Comparison of ENCODE assay signal across 18 cellular contexts in genomic region chr11:119193626-119194025, GRCh38. TPM values are rescaled to one million over a fixed set of nuclear protein-coding genes. Genes with fewer than 3 reads are reported as not detected.
DNase-seq lines count a peak whose midpoint lies in the region; ATAC-seq, FAIRE-seq and TF ChIP-seq lines count a peak whose summit lies in the region.
"Had no signal": no experiment of that assay in that cellular context is flagged by ENCODE, and none has a peak within 500 bp of the region (broad histone marks: within the 10 kb centered on the region; RNA-seq: fewer than 3 reads in every experiment).

No MANE protein-coding gene starts in this region.

- no peak for FAIRE-seq in astrocyte (lab: Jason Lieb, UNC)
- FAIRE-seq: GM12878, HepG2, HTR-8/SVneo had no signal

- H3K4me3 ChIP-seq in astrocyte (ENCODE audit: insufficient read depth, low read depth, low read length) = no peak overlapping the region
- H3K4me3 ChIP-seq in neural progenitor cell = no peak overlapping the region
- no peak overlapping the region for H3K4me3 ChIP-seq in mammary epithelial cell (replicated peaks in 1 of 3; ENCODE audit: insufficient read depth in 1 of 3, low read depth in 2 of 3, low read length in 3 of 3)
- H3K4me3 ChIP-seq: BLaER1, GM12878, GM23248 had no signal

- no peaks in the 10 kb centered on the region for H3K79me2 ChIP-seq in astrocyte (ENCODE audit: insufficient read depth, low read length)
- no peaks in the 10 kb centered on the region for H3K79me2 ChIP-seq in neural progenitor cell (ENCODE audit: low read depth)
- no peaks in the 10 kb centered on the region for H3K79me2 ChIP-seq in mammary epithelial cell (ENCODE audit: insufficient read depth, low read length)

- no peaks in the 10 kb centered on the region for H3K9me3 Mint-ChIP-seq in activated CD8-positive, alpha-beta memory T cell treated with anti-CD3 and anti-CD28 coated beads, Interleukin-2, amount 10 ng/mL, durations not matched to agents 7 days and 5 days (ENCODE audit: low read depth)
- H3K9me3 Mint-ChIP-seq in astrocyte (ENCODE audit: unreplicated experiment) = no peaks in the 10 kb centered on the region
- H3K9me3 Mint-ChIP-seq in neural progenitor cell = no peaks in the 10 kb centered on the region
- H3K9me3 Mint-ChIP-seq: CD4-positive, CD25-positive, alpha-beta regulatory T cell; H9 had no signal

- no peaks in the 10 kb centered on the region for H3K36me3 ChIP-seq in astrocyte (ENCODE audit: insufficient read depth, low read length)
- no peaks in the 10 kb centered on the region for H3K36me3 ChIP-seq in neural progenitor cell
- no peaks in the 10 kb centered on the region for H3K36me3 ChIP-seq in mammary epithelial cell (ENCODE audit: insufficient read depth, low read length)
- H3K36me3 ChIP-seq: BLaER1 had no signal

- H3K27ac ChIP-seq in astrocyte (ENCODE audit: low read depth, low read length) (no peak overlapping the region), neural progenitor cell (no peak overlapping the region), mammary epithelial cell (ENCODE audit: insufficient read depth, low read depth, low read length) (no peak overlapping the region)
- H3K27ac ChIP-seq: BLaER1, GM23248 had no signal

- dilution Hi-C loops in mammary epithelial cell (cut with HindIII; ENCODE audit: low sequenced_read_pairs) = loop anchor here (5.0 kb wide), 1 partner anchor 176 kb away; the partner anchor contains the start of genes RPS25 and TRAPPC4

- in situ Hi-C loops in mammary epithelial cell (cut with MboI; ENCODE audit: low sequenced_read_pairs in 2 of 2) = no loop called here

- BruUV-seq in mammary epithelial cell (replicated peaks; lab: Mats Ljungman, UMichigan) = no TSS peak

- intact Hi-C loops in mammary epithelial cell (cut with micrococcal nuclease) = no loop called here

- no peaks in the 10 kb centered on the region for H3K9me3 ChIP-seq in astrocyte (ENCODE audit: insufficient read depth, low read depth, low read length)
- H3K9me3 ChIP-seq in neural progenitor cell (ENCODE audit: low read depth) = no peaks in the 10 kb centered on the region
- no peaks in the 10 kb centered on the region for H3K9me3 ChIP-seq in mammary epithelial cell (replicated peaks; ENCODE audit: insufficient read depth, low read length)
- H3K9me3 ChIP-seq: BLaER1 had no signal

- H3K36me3 Mint-ChIP-seq in activated CD8-positive, alpha-beta memory T cell treated with anti-CD3 and anti-CD28 coated beads, Interleukin-2, amount 10 ng/mL, durations not matched to agents 7 days and 5 days = no peaks in the 10 kb centered on the region
- H3K36me3 Mint-ChIP-seq in astrocyte (ENCODE audit: low read depth, unreplicated experiment) = peaks cover 5% of the 10 kb centered on the region
- no peaks in the 10 kb centered on the region for H3K36me3 Mint-ChIP-seq in neural progenitor cell
- H3K36me3 Mint-ChIP-seq: CD4-positive, CD25-positive, alpha-beta regulatory T cell had no signal

- no peak for DNase-seq in activated CD8-positive, alpha-beta memory T cell treated with anti-CD3 and anti-CD28 coated beads, Interleukin-2, amount 10 ng/mL, durations not matched to agents 7 days and 5 days
- no peak for DNase-seq in activated CD8-positive, alpha-beta memory T cell treated with anti-CD3 and anti-CD28 coated beads for 24 hours
- DNase-seq in astrocyte (ENCODE audit: low read depth) (no peak), neural progenitor cell (ENCODE audit: low spot score) (no peak), mammary epithelial cell (no peak)
- no peak for DNase-seq in stimulated activated naive CD4-positive, alpha-beta T cell treated with Interleukin-2 at 50 U/mL for 16 hours (lab: John Stamatoyannopoulos, UW)
- DNase-seq: 8988T; AML-193; CD4-positive, CD25-positive, alpha-beta regulatory T cell; DMS79; GM23248; H9 had no signal

- H3K27me3 Mint-ChIP-seq in activated CD8-positive, alpha-beta memory T cell treated with anti-CD3 and anti-CD28 coated beads, Interleukin-2, amount 10 ng/mL, durations not matched to agents 7 days and 5 days = no peaks in the 10 kb centered on the region
- H3K27me3 Mint-ChIP-seq in astrocyte (ENCODE audit: low read depth, unreplicated experiment) = peaks cover 18% of the 10 kb centered on the region
- H3K27me3 Mint-ChIP-seq in neural progenitor cell (ENCODE audit: insufficient read depth, low read depth) = peaks cover 8% of the 10 kb centered on the region

- H3K9ac ChIP-seq in astrocyte (ENCODE audit: low read length) = no peak overlapping the region
- no peak overlapping the region for H3K9ac ChIP-seq in neural progenitor cell
- no peak overlapping the region for H3K9ac ChIP-seq in mammary epithelial cell (ENCODE audit: insufficient read depth, low read length)
- H3K9ac ChIP-seq: BLaER1, GM23248 had no signal

- H2AFZ ChIP-seq in astrocyte (ENCODE audit: low read depth, low read length) (no peak overlapping the region), neural progenitor cell (replicated peaks) (no peak overlapping the region), mammary epithelial cell (ENCODE audit: low read depth, low read length) (no peak overlapping the region)
- H2AFZ ChIP-seq: GM23248 had no signal

- TF ChIP-seq CTCF in astrocyte (IDR thresholded peaks at IDR 0.05; ENCODE audit: insufficient read depth, low read depth, low read length) (no peak), neural progenitor cell (IDR thresholded peaks at IDR 0.05) (no peak), mammary epithelial cell (conservative IDR thresholded peaks at IDR 0.05 in 1 of 2, IDR thresholded peaks at IDR 0.05 in 1 of 2; ENCODE audit: extremely low read depth in 1 of 2, insufficient read depth in 1 of 2, low read depth in 1 of 2, low read length in 2 of 2) (no peak)

- H3K4me2 ChIP-seq in astrocyte (ENCODE audit: low read length) (no peak overlapping the region), neural progenitor cell (no peak overlapping the region), mammary epithelial cell (ENCODE audit: insufficient read depth, low read depth, low read length) (no peak overlapping the region)
- H3K4me2 ChIP-seq: BLaER1 had no signal

- H3K27ac Mint-ChIP-seq in activated CD8-positive, alpha-beta memory T cell treated with anti-CD3 and anti-CD28 coated beads, Interleukin-2, amount 10 ng/mL, durations not matched to agents 7 days and 5 days = peak overlapping the region; percentile 17
- H3K27ac Mint-ChIP-seq in astrocyte (ENCODE audit: unreplicated experiment) (no peak overlapping the region), neural progenitor cell (no peak overlapping the region)
- H3K27ac Mint-ChIP-seq: CD4-positive, CD25-positive, alpha-beta regulatory T cell had no signal

- peaks cover 4% of the 10 kb centered on the region for H3K4me1 Mint-ChIP-seq in activated CD8-positive, alpha-beta memory T cell treated with anti-CD3 and anti-CD28 coated beads, Interleukin-2, amount 10 ng/mL, durations not matched to agents 7 days and 5 days
- no peaks in the 10 kb centered on the region for H3K4me1 Mint-ChIP-seq in astrocyte (ENCODE audit: low read depth, unreplicated experiment)
- no peaks in the 10 kb centered on the region for H3K4me1 Mint-ChIP-seq in neural progenitor cell

- H3K27me3 ChIP-seq in astrocyte (ENCODE audit: insufficient read depth, low read length) (no peaks in the 10 kb centered on the region), neural progenitor cell (no peaks in the 10 kb centered on the region), mammary epithelial cell (ENCODE audit: insufficient read depth, low read length) (no peaks in the 10 kb centered on the region)
- H3K27me3 ChIP-seq: BLaER1 had no signal

- CTCF ChIA-PET in activated CD8-positive, alpha-beta memory T cell treated with anti-CD3 and anti-CD28 coated beads, Interleukin-2, amount 10 ng/mL, durations not matched to agents 7 days and 5 days (lab: Charles Lee) = interaction anchor here (0.7 to 2.2 kb wide), 2 partner anchors 12 kb away, joined by 3 to 6 read pairs; partner anchors contain the start of gene CBL
- CTCF ChIA-PET in mammary epithelial cell (lab: Charles Lee; ENCODE audit: low non-redundant PET) = no interaction called here

- H3K4me3 Mint-ChIP-seq in activated CD8-positive, alpha-beta memory T cell treated with anti-CD3 and anti-CD28 coated beads, Interleukin-2, amount 10 ng/mL, durations not matched to agents 7 days and 5 days = no peak overlapping the region
- H3K4me3 Mint-ChIP-seq in astrocyte (ENCODE audit: unreplicated experiment) (peak overlapping the region; percentile 64), neural progenitor cell (peak overlapping the region; percentile 11)
- H3K4me3 Mint-ChIP-seq: CD4-positive, CD25-positive, alpha-beta regulatory T cell; H9 had no signal

- ATAC-seq in activated CD8-positive, alpha-beta memory T cell treated with anti-CD3 and anti-CD28 coated beads, Interleukin-2, amount 10 ng/mL, durations not matched to agents 7 days and 5 days = no peak
- no peak for ATAC-seq in HG03175 (IDR thresholded peaks at IDR 0.05; ENCODE audit: unreplicated experiment)
- ATAC-seq: GM12878, HepG2 had no signal

- no peaks in the 10 kb centered on the region for H3K4me1 ChIP-seq in astrocyte (ENCODE audit: insufficient read depth, low read length)
- no peaks in the 10 kb centered on the region for H3K4me1 ChIP-seq in neural progenitor cell
- H3K4me1 ChIP-seq in mammary epithelial cell (ENCODE audit: insufficient read depth, low read length) = no peaks in the 10 kb centered on the region

- no peaks in the 10 kb centered on the region for H4K20me1 ChIP-seq in astrocyte (ENCODE audit: insufficient read depth, low read length)
- H4K20me1 ChIP-seq in neural progenitor cell (ENCODE audit: low read depth) = no peaks in the 10 kb centered on the region
- H4K20me1 ChIP-seq in mammary epithelial cell (ENCODE audit: insufficient read depth, low read length) = no peaks in the 10 kb centered on the region
- H4K20me1 ChIP-seq: BLaER1 had no signal

- 87% methylated on average over 7 of the region's 10 CpGs for WGBS in mammary epithelial cell (ENCODE audit: low coverage, missing lambda C conversion rate)

- no peaks in the 10 kb centered on the region for H3F3A ChIP-seq in neural progenitor cell (ENCODE audit: low read depth)

RNA-seq across cellular contexts. Expression of gene NHERF4, which starts 8.4 kb away (rescaled TPM):
- total RNA-seq in activated CD8-positive, alpha-beta memory T cell treated with anti-CD3 and anti-CD28 coated beads, Interleukin-2, amount 10 ng/mL, durations not matched to agents 7 days and 5 days = under 1 TPM; 0.19 to 0.35 TPM
- total RNA-seq in astrocyte (not detected in 2 replicates), neural progenitor cell (ENCODE audit: low replicate concordance) (0.12 TPM in 1 of 2 replicates, not detected in the other), mammary epithelial cell (not detected)
- not detected for polyA plus RNA-seq in mammary epithelial cell
- polyA minus RNA-seq in mammary epithelial cell = 3.6 TPM
- total RNA-seq: CD4-positive, CD25-positive, alpha-beta regulatory T cell; G401; GM23248 had no signal
- polyA plus RNA-seq: CD4-positive, CD25-positive, alpha-beta regulatory T cell; GM12878; GM23248 had no signal

RNA-seq across cellular contexts. Expression of gene CBL, which starts 12.5 kb away (rescaled TPM):
- 10 to 100 TPM; 40.0 to 49.2 TPM for total RNA-seq in activated CD8-positive, alpha-beta memory T cell treated with anti-CD3 and anti-CD28 coated beads, Interleukin-2, amount 10 ng/mL, durations not matched to agents 7 days and 5 days
- total RNA-seq in astrocyte (45.1 and 46.6 TPM in 2 replicates), neural progenitor cell (ENCODE audit: low replicate concordance) (20.7 and 20.8 TPM in 2 replicates), mammary epithelial cell (10 to 100 TPM; 19.5 to 33.7 TPM)
- 12.3 TPM for polyA plus RNA-seq in mammary epithelial cell
- 52.2 TPM for polyA minus RNA-seq in mammary epithelial cell

RNA-seq across cellular contexts. Expression of gene NLRX1, which starts 25.1 kb away (rescaled TPM):
- total RNA-seq in activated CD8-positive, alpha-beta memory T cell treated with anti-CD3 and anti-CD28 coated beads, Interleukin-2, amount 10 ng/mL, durations not matched to agents 7 days and 5 days = 10 to 100 TPM; 21.2 to 22.2 TPM
- total RNA-seq in astrocyte (6.3 and 9.6 TPM in 2 replicates), neural progenitor cell (ENCODE audit: low replicate concordance) (10.2 and 34.8 TPM in 2 replicates), mammary epithelial cell (10 to 100 TPM; 13.5 to 15.5 TPM)
- polyA plus RNA-seq in mammary epithelial cell = 10.5 TPM
- 18.0 TPM for polyA minus RNA-seq in mammary epithelial cell
- total RNA-seq: G401 had no signal

RNA-seq across cellular contexts. Expression of gene ABCG4, which starts 44.8 kb away (rescaled TPM):
- total RNA-seq in activated CD8-positive, alpha-beta memory T cell treated with anti-CD3 and anti-CD28 coated beads, Interleukin-2, amount 10 ng/mL, durations not matched to agents 7 days and 5 days = not detected
- total RNA-seq in astrocyte (0.55 and 1.5 TPM in 2 replicates), neural progenitor cell (ENCODE audit: low replicate concordance) (0.24 and 0.65 TPM in 2 replicates), mammary epithelial cell (1 to 10 TPM in 1 of 2 donors, under 1 TPM in 1; 0.33 to 1.4 TPM)
- polyA plus RNA-seq in mammary epithelial cell = 0.19 TPM
- 2.7 TPM for polyA minus RNA-seq in mammary epithelial cell
- total RNA-seq: CD4-positive, CD25-positive, alpha-beta regulatory T cell; GM12878; GM23248; HepG2 had no signal
- polyA plus RNA-seq: CD4-positive, CD25-positive, alpha-beta regulatory T cell; GM12878; HepG2 had no signal
